In genomic region chr17:14300628-14301278, GRCh38 we compare ENCODE assay signal across 8 cellular contexts. TPM values are rescaled to one million over a fixed set of nuclear protein-coding genes. Genes with fewer than 3 reads are reported as not detected.
DNase-seq lines count a peak whose midpoint lies in the region; ATAC-seq and TF ChIP-seq lines count a peak whose summit lies in the region.

Gene HS3ST3B1, plus strand, starts transcription at chr17:14301081. Its CDS starts 438 bp downstream, at chr17:14301519.

- H3K36me3 Mint-ChIP-seq in type B pancreatic cell, result peaks cover 3% of the 10 kb centered on the region

- DNase-seq in GM10248 (ENCODE audit: extremely low spot score) (peak; percentile 90), NCI-H1092 (lab: John Stamatoyannopoulos, UW) (peak; percentile 46), T-helper 1 cell (peak; percentile 98 to 100 (median 99)), amniotic epithelial cell (ENCODE audit: low read depth) (peak; percentile 99), left cardiac atrium (peak; percentile 96), pons (ENCODE audit: low spot score) (peak; percentile 94), type B pancreatic cell (ENCODE audit: extremely low spot score, unreplicated experiment) (peak; percentile 97)

- H3K4me1 Mint-ChIP-seq in type B pancreatic cell (ENCODE audit: unreplicated experiment), result peaks cover 37% of the 10 kb centered on the region

- ATAC-seq in HG02571 (IDR thresholded peaks at IDR 0.05; ENCODE audit: unreplicated experiment), result peak; percentile 80
- peak; percentile 92 to 94 for ATAC-seq in left cardiac atrium

- H3K27ac Mint-ChIP-seq in type B pancreatic cell, result peak within 1 kb of the TSS; percentile 90

- H3K9me3 Mint-ChIP-seq in type B pancreatic cell, result no peaks in the 10 kb centered on the region

- TF ChIP-seq CTCF in GM10248 (IDR thresholded peaks at IDR 0.05; ENCODE audit: control extremely low read depth, extremely low read depth, low read depth, missing control alignments) (no peak), type B pancreatic cell (conservative IDR thresholded peaks at IDR 0.05) (peak; percentile 45)

- intact Hi-C loops in left cardiac atrium (cut with DNase I), result loop anchor here (5.0 kb wide), 3 partner anchors 233 to 963 kb away; partner anchors contain the start of gene COX10 (in 1 of the 2)

- H3K27me3 Mint-ChIP-seq in type B pancreatic cell, result peaks cover 78% of the 10 kb centered on the region

- POLR2A ChIA-PET in GM10248 (lab: Yijun Ruan, JAX), result interaction anchor here (0.6 to 1.3 kb wide), 5 partner anchors 8 to 1259 kb away, joined by 3 to 5 read pairs (median 3); no protein-coding TSS in a partner anchor

- CTCF ChIA-PET in GM10248 (lab: Yijun Ruan, JAX), result interaction anchor here (0.7 to 2.5 kb wide), 11 partner anchors 18 to 704 kb away, joined by 3 to 9 read pairs (median 4); no protein-coding TSS in a partner anchor

- peak within 1 kb of the TSS; percentile 96 for H3K4me3 Mint-ChIP-seq in type B pancreatic cell

RNA-seq across cellular contexts. Expression of gene HS3ST3B1, which starts in this region (rescaled TPM):
- total RNA-seq in left cardiac atrium, result 1 to 10 TPM in 1 of 2 donors, under 1 TPM in 1; 0.82 to 1.3 TPM
- 6.6 and 12.9 TPM in 2 replicates for total RNA-seq in type B pancreatic cell (ENCODE audit: low replicate concordance)

Comparison
In these comparisons a context has a peak if more than half of its experiments do, and no peak if none do; other contexts are left out.
1. Peak in every context shown above with its lines: DNase-seq and ATAC-seq.
2. DNase-seq: peak in every context shown above with its lines; median percentile 99 in T-helper 1 cell; 99 in amniotic epithelial cell; 97 in type B pancreatic cell; 96 in left cardiac atrium; 94 in pons; 90 in GM10248; 46 in NCI-H1092.